27 cellular contexts compared by ENCODE assay signal in the genomic region with DNA sequence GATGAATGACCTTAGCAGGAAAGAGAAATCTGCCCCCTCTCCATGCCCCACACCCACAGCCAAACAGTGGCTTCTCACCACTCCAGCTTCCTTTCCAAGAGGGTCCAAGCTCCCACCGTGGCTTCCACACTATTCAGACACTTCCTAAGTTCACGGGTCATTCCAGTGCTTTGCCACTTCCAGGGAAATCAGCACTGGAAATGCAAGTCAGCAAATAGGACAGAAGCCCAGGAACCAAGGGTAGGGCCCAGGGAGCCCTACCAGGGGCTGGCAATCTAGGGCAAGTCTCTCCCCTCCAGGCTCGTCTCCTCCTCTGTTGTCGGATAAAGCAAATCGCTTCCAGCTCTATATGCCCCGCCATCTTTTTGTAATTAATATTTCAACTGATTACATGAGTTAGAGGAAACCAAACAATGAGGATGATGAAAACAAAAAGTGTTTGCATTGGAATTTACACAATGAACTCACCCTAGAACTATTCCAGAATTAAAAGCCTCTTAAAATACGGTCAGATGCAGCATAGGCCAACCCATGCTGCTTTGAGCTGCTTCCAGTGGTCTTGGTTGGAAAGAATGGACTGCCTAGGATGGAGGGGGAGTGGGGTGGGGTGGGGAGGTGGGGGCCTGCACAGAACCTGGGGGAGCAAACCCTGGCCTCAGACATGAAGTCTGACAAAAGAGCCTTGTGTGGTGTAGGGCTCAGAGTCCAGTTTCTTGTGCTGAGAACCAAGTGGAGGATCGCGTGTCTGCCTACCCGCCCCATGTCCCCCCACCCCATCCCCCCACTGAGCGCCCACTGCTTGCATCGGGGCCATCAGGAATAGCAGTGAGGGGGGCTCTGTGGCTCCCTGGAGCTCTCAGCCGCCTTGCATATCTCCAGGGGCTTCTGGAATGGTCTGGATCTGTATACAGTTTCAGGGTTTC.
"Had no signal": no experiment of that assay in that cellular context is flagged by ENCODE, and none has a peak within 500 bp of the region (broad histone marks: within the 10 kb centered on the region; RNA-seq: fewer than 3 reads in every experiment).

No MANE protein-coding gene starts in this region.

- H3K27ac ChIP-seq: body of pancreas, left ventricle myocardium inferior, neutrophil, prostate gland, thyroid gland, upper lobe of right lung had no signal

- ATAC-seq: activated CD8-positive, alpha-beta T cell treated with anti-CD3 and anti-CD28 coated beads for 36 hours; activated naive CD8-positive, alpha-beta T cell treated with anti-CD3 and anti-CD28 coated beads, Interleukin-2, amount 50 U/mL, for 24 hours; body of pancreas; stimulated activated memory B cell treated with anti-CD40 and anti-IgM and Interleukin-4, amounts not matched to agents 10 μg/mL and 1 μg/mL and 100 μg/mL, for 72 hours; stimulated activated naive CD8-positive, alpha-beta T cell treated with anti-CD3 and anti-CD28 coated beads, Interleukin-15, amount 100 ng/mL, for 72 hours; T-helper 17 cell; upper lobe of right lung had no signal

- DNase-seq: activated CD4-positive, alpha-beta T cell treated with anti-CD3 and anti-CD28 coated beads for 1 hour; activated CD4-positive, alpha-beta T cell treated with anti-CD3 and anti-CD28 coated beads, Interleukin-2, amount 10 ng/mL, durations not matched to agents 7 days and 5 days; activated CD8-positive, alpha-beta T cell treated with anti-CD3 and anti-CD28 coated beads for 36 hours; activated naive CD8-positive, alpha-beta T cell treated with anti-CD3 and anti-CD28 coated beads, Interleukin-2, amount 50 U/mL, for 24 hours; activated T-cell treated with anti-CD3 and anti-CD28 coated beads, Interleukin-2, amount 50 U/mL, for 48 hours; body of pancreas; dorsolateral prefrontal cortex; effector memory CD4-positive, alpha-beta T cell; foreskin melanocyte; islet precursor cell; left ventricle myocardium inferior; retina; stimulated activated CD4-positive, alpha-beta T cell treated with anti-CD3 and anti-CD28 coated beads, Interleukin-1b, Interleukin-23, amount 100 ng/mL, for 48 hours; stimulated activated CD4-positive, alpha-beta T cell treated with anti-CD3 and anti-CD28 coated beads, Interleukin-4, amount 100 ng/mL, for 4 hours; stimulated activated CD8-positive, alpha-beta memory T cell treated with anti-CD3 and anti-CD28 coated beads, Interleukin-4, amount 100 ng/mL, for 48 hours; stimulated activated naive CD8-positive, alpha-beta T cell treated with anti-CD3 and anti-CD28 coated beads, Interleukin-15, amount 100 ng/mL, for 72 hours; T-helper 17 cell; T1000; thyroid gland; upper lobe of right lung had no signal

- H3K4me3 ChIP-seq: body of pancreas, dorsolateral prefrontal cortex, left ventricle myocardium inferior, prostate gland, smooth muscle cell, thyroid gland, upper lobe of right lung had no signal

- H3K36me3 Mint-ChIP-seq: activated naive CD4-positive, alpha-beta T cell treated with anti-CD3 and anti-CD28 coated beads, Interleukin-2, amount 50 U/mL, for 24 hours; stimulated activated memory B cell treated with anti-CD40 and anti-IgM and Interleukin-4, amounts not matched to agents 10 μg/mL and 1 μg/mL and 100 μg/mL, for 72 hours had no signal

- H3K9me3 ChIP-seq: body of pancreas, left ventricle myocardium inferior, neutrophil, prostate gland, thyroid gland, upper lobe of right lung had no signal

- H3K4me2 ChIP-seq: smooth muscle cell had no signal

- H3K4me1 ChIP-seq: body of pancreas, left ventricle myocardium inferior, upper lobe of right lung had no signal

- H3K4me1 Mint-ChIP-seq: activated CD4-positive, alpha-beta T cell treated with anti-CD3 and anti-CD28 coated beads, Interleukin-2, amount 10 ng/mL, durations not matched to agents 7 days and 5 days; activated naive CD4-positive, alpha-beta T cell treated with anti-CD3 and anti-CD28 coated beads, Interleukin-2, amount 50 U/mL, for 24 hours; activated naive CD8-positive, alpha-beta T cell treated with anti-CD3 and anti-CD28 coated beads, Interleukin-2, amount 50 U/mL, for 24 hours; stimulated activated naive CD8-positive, alpha-beta T cell treated with anti-CD3 and anti-CD28 coated beads, Interleukin-15, amount 100 ng/mL, for 72 hours had no signal

- H3K9me3 Mint-ChIP-seq: activated CD4-positive, alpha-beta T cell treated with anti-CD3 and anti-CD28 coated beads, Interleukin-2, amount 10 ng/mL, durations not matched to agents 7 days and 5 days; activated CD8-positive, alpha-beta T cell treated with anti-CD3 and anti-CD28 coated beads for 36 hours; activated naive CD4-positive, alpha-beta T cell treated with anti-CD3 and anti-CD28 coated beads, Interleukin-2, amount 50 U/mL, for 24 hours; activated naive CD8-positive, alpha-beta T cell treated with anti-CD3 and anti-CD28 coated beads, Interleukin-2, amount 50 U/mL, for 24 hours; activated T-helper 2 cell treated with anti-CD3 and anti-CD28 coated beads, Interferon-gamma antibody, Interleukin-2, Interleukin-4, amounts not matched to agents 10 μg/mL and 5 μg/mL and 100 μg/mL, durations not matched to agents 14 hours and 24 hours and 36 hours; stimulated activated memory B cell treated with anti-CD40 and anti-IgM and Interleukin-4, amounts not matched to agents 10 μg/mL and 1 μg/mL and 100 μg/mL, for 72 hours had no signal

- H3K27ac Mint-ChIP-seq: activated CD4-positive, alpha-beta T cell treated with anti-CD3 and anti-CD28 coated beads, Interleukin-2, amount 10 ng/mL, durations not matched to agents 7 days and 5 days; activated CD8-positive, alpha-beta T cell treated with anti-CD3 and anti-CD28 coated beads for 36 hours; activated naive CD4-positive, alpha-beta T cell treated with anti-CD3 and anti-CD28 coated beads, Interleukin-2, amount 50 U/mL, for 24 hours; activated naive CD8-positive, alpha-beta T cell treated with anti-CD3 and anti-CD28 coated beads, Interleukin-2, amount 50 U/mL, for 24 hours; activated T-helper 2 cell treated with anti-CD3 and anti-CD28 coated beads, Interferon-gamma antibody, Interleukin-2, Interleukin-4, amounts not matched to agents 10 μg/mL and 5 μg/mL and 100 μg/mL, durations not matched to agents 14 hours and 24 hours and 36 hours; nephron; stimulated activated memory B cell treated with anti-CD40 and anti-IgM and Interleukin-4, amounts not matched to agents 10 μg/mL and 1 μg/mL and 100 μg/mL, for 72 hours; stimulated activated naive CD8-positive, alpha-beta T cell treated with anti-CD3 and anti-CD28 coated beads, Interleukin-15, amount 100 ng/mL, for 72 hours; T-helper 17 cell had no signal

- H3K36me3 ChIP-seq: left ventricle myocardium inferior, neutrophil, prostate gland, thyroid gland, upper lobe of right lung had no signal

- H3K4me3 Mint-ChIP-seq: activated CD4-positive, alpha-beta T cell treated with anti-CD3 and anti-CD28 coated beads, Interleukin-2, amount 10 ng/mL, durations not matched to agents 7 days and 5 days; activated CD8-positive, alpha-beta T cell treated with anti-CD3 and anti-CD28 coated beads for 36 hours; activated naive CD4-positive, alpha-beta T cell treated with anti-CD3 and anti-CD28 coated beads, Interleukin-2, amount 50 U/mL, for 24 hours; activated naive CD8-positive, alpha-beta T cell treated with anti-CD3 and anti-CD28 coated beads, Interleukin-2, amount 50 U/mL, for 24 hours; nephron; stimulated activated memory B cell treated with anti-CD40 and anti-IgM and Interleukin-4, amounts not matched to agents 10 μg/mL and 1 μg/mL and 100 μg/mL, for 72 hours; stimulated activated naive CD8-positive, alpha-beta T cell treated with anti-CD3 and anti-CD28 coated beads, Interleukin-15, amount 100 ng/mL, for 72 hours; T-helper 17 cell had no signal
